10 cellular contexts compared by ENCODE assay signal in genomic region chr11:47328449-47329390, GRCh38. TPM values are rescaled to one million over a fixed set of nuclear protein-coding genes. Genes with fewer than 3 reads are reported as not detected.
DNase-seq lines count a peak whose midpoint lies in the region; ATAC-seq and TF ChIP-seq lines count a peak whose summit lies in the region.
"Had no signal": no experiment of that assay in that cellular context is flagged by ENCODE, and none has a peak within 500 bp of the region (broad histone marks: within the 10 kb centered on the region; RNA-seq: fewer than 3 reads in every experiment).

No MANE protein-coding gene starts in this region.

- no peak for TF ChIP-seq CTCF in CD14-positive monocyte (IDR thresholded peaks at IDR 0.05)
- no peak for TF ChIP-seq CTCF in ovary (IDR thresholded peaks at IDR 0.05)

- 84 to 87% (median 84%) methylated on average over 29 of the region's 29 CpGs for WGBS in ovary, 3 donors

- ATAC-seq in GM19351 (IDR thresholded peaks at IDR 0.05; ENCODE audit: unreplicated experiment) (peak; percentile 77), HG03439 (IDR thresholded peaks at IDR 0.05; ENCODE audit: unreplicated experiment) (peak; percentile 50), HG03025 (IDR thresholded peaks at IDR 0.05; ENCODE audit: low FRiP score, unreplicated experiment) (no peak), HG03520 (IDR thresholded peaks at IDR 0.05; ENCODE audit: unreplicated experiment) (no peak)

- H3K27me3 Mint-ChIP-seq in CD14-positive monocyte (ENCODE audit: low read depth in 3 of 3) = no peaks in the 10 kb centered on the region
- H3K27me3 Mint-ChIP-seq: CD4-positive, alpha-beta T cell had no signal

- no peaks in the 10 kb centered on the region for H3K36me3 ChIP-seq in ovary

- no peak overlapping the region for H3K4me3 ChIP-seq in ovary

- TF ChIP-seq POLR2A in ovary (IDR thresholded peaks at IDR 0.05) = no peak

- peaks cover 8% of the 10 kb centered on the region for H3K4me1 Mint-ChIP-seq in CD14-positive monocyte

- H3K4me3 Mint-ChIP-seq in CD14-positive monocyte = no peak overlapping the region
- H3K4me3 Mint-ChIP-seq: CD4-positive, alpha-beta T cell had no signal

- peak overlapping the region in 6 of 7 donors; percentile 18 to 77 (median 43) for H3K27ac Mint-ChIP-seq in CD14-positive monocyte
- H3K27ac Mint-ChIP-seq: CD4-positive, alpha-beta T cell had no signal

- intact Hi-C loops in CD14-positive monocyte (cut with micrococcal nuclease) = no loop called here
- intact Hi-C loops in ovary (cut with DNase I) = no loop called here

- no peak overlapping the region for H3K27ac ChIP-seq in ovary

- no peaks in the 10 kb centered on the region for H3K9me3 Mint-ChIP-seq in CD14-positive monocyte
- H3K9me3 Mint-ChIP-seq: CD4-positive, alpha-beta T cell had no signal

- H3K9me3 ChIP-seq in ovary = no peaks in the 10 kb centered on the region

- peak; percentile 40 for DNase-seq in CD14-positive monocyte (ENCODE audit: low spot score)
- peak; percentile 76 for DNase-seq in germinal center (ENCODE audit: low spot score)
- DNase-seq in ovary = no peak
- DNase-seq in NCI-H2227 (lab: John Stamatoyannopoulos, UW; ENCODE audit: unreplicated experiment) = no peak
- DNase-seq: CD4-positive, alpha-beta T cell; mesenchymal stem cell had no signal

- TF ChIP-seq EP300 in ovary (IDR thresholded peaks at IDR 0.05) = no peak

- H3K27me3 ChIP-seq in ovary = no peaks in the 10 kb centered on the region

- H3K36me3 Mint-ChIP-seq in CD14-positive monocyte = peaks cover 59 to 61% of the 10 kb centered on the region in 2 donors

- H3K4me1 ChIP-seq in ovary (ENCODE audit: insufficient read depth) = no peaks in the 10 kb centered on the region

RNA-seq across cellular contexts. Expression of gene MYBPC3, which starts 23.8 kb away (rescaled TPM):
- polyA plus RNA-seq in CD14-positive monocyte (under 1 TPM in 1 of 2 donors, not detected in 1; 0.03 TPM), ovary (under 1 TPM; 0.05 to 0.22 TPM)
- total RNA-seq in ovary = under 1 TPM in 3 of 7 donors, not detected in 4; 0.18 to 0.40 (median 0.32) TPM
- total RNA-seq: CD4-positive, alpha-beta T cell had no signal

RNA-seq across cellular contexts. Expression of gene SPI1, which starts 49.6 kb away (rescaled TPM):
- polyA plus RNA-seq in CD14-positive monocyte (100 to 1,000 TPM; 156 to 223 TPM), ovary (1 to 10 TPM; 3.9 to 6.8 TPM)
- total RNA-seq in ovary = 10 to 100 TPM in 2 of 7 donors, 1 to 10 TPM in 5; 5.1 to 21.5 (median 8.5) TPM

RNA-seq across cellular contexts. Expression of gene MADD, which starts 58.8 kb away (rescaled TPM):
- polyA plus RNA-seq in CD14-positive monocyte (10 to 100 TPM in 1 of 2 donors, 1 to 10 TPM in 1; 6.4 to 12.2 TPM), ovary (10 to 100 TPM; 20.3 to 35.4 TPM)
- 10 to 100 TPM; 29.7 to 53.5 (median 40.1) TPM for total RNA-seq in ovary

Comparison
In these comparisons a context has a peak if more than half of its experiments do, and no peak if none do; other contexts are left out.
1. DNase-seq: peak in CD14-positive monocyte (single experiment) and germinal center (single experiment); none in ovary (0 of 5) and NCI-H2227 (single experiment).
2. ATAC-seq: peak in GM19351 (single experiment) and HG03439 (single experiment); none in HG03025 (single experiment) and HG03520 (single experiment).
3. RNA of gene SPI1, which starts 49.6 kb away (polyA plus RNA-seq): 156 to 223 TPM in CD14-positive monocyte; 3.9 to 6.8 TPM in ovary; every median in the first group is over 10 times any median in the second.